In genomic region chr22:22693531-22693884, GRCh38 we compare ENCODE assay signal across 28 cellular contexts. TPM values are rescaled to one million over a fixed set of nuclear protein-coding genes. Genes with fewer than 3 reads are reported as not detected.
DNase-seq lines count a peak whose midpoint lies in the region; ATAC-seq, FAIRE-seq and TF ChIP-seq lines count a peak whose summit lies in the region.
"Had no signal": no experiment of that assay in that cellular context is flagged by ENCODE, and none has a peak within 500 bp of the region (broad histone marks: within the 10 kb centered on the region; RNA-seq: fewer than 3 reads in every experiment).

No MANE protein-coding gene starts in this region.

- H3K36me3 ChIP-seq in liver (ENCODE audit: control insufficient read depth in 4 of 4, insufficient read depth in 3 of 4, low read depth in 1 of 4, low read length in 3 of 4), result no peaks in the 10 kb centered on the region
- no peaks in the 10 kb centered on the region for H3K36me3 ChIP-seq in HepG2 (replicated peaks in 1 of 2; ENCODE audit: control insufficient read depth in 1 of 2, insufficient read depth in 2 of 2, low read length in 2 of 2)
- H3K36me3 ChIP-seq in K562 (ENCODE audit: control insufficient read depth, insufficient read depth, low read length), result no peaks in the 10 kb centered on the region
- H3K36me3 ChIP-seq in mesenchymal stem cell (ENCODE audit: control insufficient read depth in 1 of 2, insufficient read depth in 2 of 2, low read depth in 1 of 2, low read length in 2 of 2), result no peaks in the 10 kb centered on the region
- H3K36me3 ChIP-seq in stomach, result no peaks in the 10 kb centered on the region
- H3K36me3 ChIP-seq: lower lobe of right lung, SJCRH30, tibial artery, WERI-Rb-1 had no signal

- H2AFZ ChIP-seq in HepG2 (ENCODE audit: low read length) (no peak overlapping the region), K562 (ENCODE audit: low read depth, low read length) (no peak overlapping the region), mesenchymal stem cell (ENCODE audit: low read depth, low read length) (no peak overlapping the region)
- H2AFZ ChIP-seq: parathyroid adenoma had no signal

- no peak for FAIRE-seq in HepG2 (lab: Jason Lieb, UNC)
- FAIRE-seq in K562 (lab: Jason Lieb, UNC), result no peak
- FAIRE-seq: astrocyte had no signal

- no peak overlapping the region for H2BK15ac ChIP-seq in mesenchymal stem cell (ENCODE audit: low read depth, poor library complexity, severe bottlenecking)

- no peaks in the 10 kb centered on the region for H3K9me1 ChIP-seq in K562 (ENCODE audit: control insufficient read depth, insufficient read depth, low read length)

- TF ChIP-seq POLR2A in HepG2 (IDR thresholded peaks at IDR 0.05; ENCODE audit: insufficient read depth in 1 of 2, low read depth in 2 of 2, low read length in 2 of 2), result no peak
- TF ChIP-seq POLR2A in K562 (conservative IDR thresholded peaks at IDR 0.05), result no peak
- no peak for TF ChIP-seq POLR2A in stomach (IDR thresholded peaks at IDR 0.05)

- no peak overlapping the region for H3K4me3 ChIP-seq in liver (ENCODE audit: low read depth in 1 of 3, low read length in 3 of 3)
- H3K4me3 ChIP-seq in HepG2 (replicated peaks in 1 of 3; ENCODE audit: insufficient read depth in 1 of 3, low read depth in 2 of 3, low read length in 3 of 3), result no peak overlapping the region
- H3K4me3 ChIP-seq in K562, result no peak overlapping the region
- no peak overlapping the region for H3K4me3 ChIP-seq in mesenchymal stem cell (ENCODE audit: insufficient read depth in 1 of 2, low read depth in 1 of 2, low read length in 2 of 2)
- H3K4me3 ChIP-seq in stomach, result no peak overlapping the region
- H3K4me3 ChIP-seq: lower lobe of right lung, SJCRH30, tibial artery had no signal

- no peak overlapping the region for H2BK5ac ChIP-seq in mesenchymal stem cell (ENCODE audit: low read depth, low read length, poor library complexity, severe bottlenecking)

- no peaks in the 10 kb centered on the region for H3K79me2 ChIP-seq in HepG2 (ENCODE audit: insufficient read depth, low read length)
- H3K79me2 ChIP-seq in K562 (ENCODE audit: control insufficient read depth, insufficient read depth, low read length), result no peaks in the 10 kb centered on the region
- H3K79me2 ChIP-seq: parathyroid adenoma had no signal

- no peaks in the 10 kb centered on the region for H4K20me1 ChIP-seq in HepG2 (ENCODE audit: insufficient read depth, low read length)
- H4K20me1 ChIP-seq in K562 (replicated peaks; ENCODE audit: control insufficient read depth, insufficient read depth, low read length), result peaks cover 13% of the 10 kb centered on the region

- TF ChIP-seq EP300 in HepG2 (IDR thresholded peaks at IDR 0.05; ENCODE audit: low read depth in 2 of 2, low read length in 2 of 2) (no peak), HepG2 (CRISPR knock-in tag; IDR thresholded peaks at IDR 0.05; ENCODE audit: borderline replicate concordance) (no peak), K562 (IDR thresholded peaks at IDR 0.05; ENCODE audit: low read length) (no peak), stomach (IDR thresholded peaks at IDR 0.05) (no peak)

- intact Hi-C loops in HepG2 (cut with micrococcal nuclease; ENCODE audit: unreplicated experiment) (no loop called here), K562 (cut with micrococcal nuclease) (loop anchor here (1.0 to 5.0 kb wide), 2 partner anchors 46 to 191 kb away; no protein-coding TSS in a partner anchor), stomach (cut with DNase I; ENCODE audit: low total_unique reads) (no loop called here), left cardiac atrium (cut with DNase I) (no loop called here)

- H2AK5ac ChIP-seq in mesenchymal stem cell (ENCODE audit: low read length, severe bottlenecking), result no peak overlapping the region

- H4K8ac ChIP-seq in mesenchymal stem cell (ENCODE audit: low read length), result no peak overlapping the region

- DNase-seq in HepG2 (ENCODE audit: low spot score), result no peak
- DNase-seq in K562 (ENCODE audit: extremely low read depth in 1 of 4, low spot score in 3 of 4), result no peak
- no peak for DNase-seq in mesenchymal stem cell
- no peak for DNase-seq in stomach
- no peak for DNase-seq in left cardiac atrium
- DNase-seq in substantia nigra (lab: John Stamatoyannopoulos, UW), result no peak
- DNase-seq: caudate nucleus, cortex of kidney, lower lobe of right lung, NCI-H1694, NCI-H446, NCI-H748 treated with DMSO at 0.1 percent for 48 hours, SW 1271 had no signal

- no peak overlapping the region for H3K18ac ChIP-seq in mesenchymal stem cell (ENCODE audit: low read depth in 1 of 2, low read length in 2 of 2)

- H2BK120ac ChIP-seq in mesenchymal stem cell (ENCODE audit: low read depth, low read length), result no peak overlapping the region

- peaks cover 12 to 26% (median 23%) of the 10 kb centered on the region in 4 donors for H3K4me1 ChIP-seq in liver (ENCODE audit: control insufficient read depth in 4 of 4, insufficient read depth in 4 of 4, low read length in 3 of 4)
- H3K4me1 ChIP-seq in HepG2 (ENCODE audit: insufficient read depth, low read length), result peaks cover 13% of the 10 kb centered on the region
- no peaks in the 10 kb centered on the region for H3K4me1 ChIP-seq in K562 (replicated peaks in 1 of 2; ENCODE audit: control insufficient read depth in 2 of 2, insufficient read depth in 2 of 2, low read length in 2 of 2)
- H3K4me1 ChIP-seq in mesenchymal stem cell (ENCODE audit: control insufficient read depth, insufficient read depth, low read depth, low read length), result peaks cover 13% of the 10 kb centered on the region
- H3K4me1 ChIP-seq in stomach, result peaks cover 7 to 22% (median 13%) of the 10 kb centered on the region in 4 donors
- H3K4me1 ChIP-seq: parathyroid adenoma, SJCRH30, tibial artery had no signal

- peak overlapping the region; percentile 83 to 86 for H3K27ac ChIP-seq in liver (ENCODE audit: low read depth in 1 of 2, low read length in 2 of 2)
- no peak overlapping the region for H3K27ac ChIP-seq in HepG2 (ENCODE audit: extremely low read length, insufficient read depth, low read length)
- no peak overlapping the region for H3K27ac ChIP-seq in K562 (ENCODE audit: extremely low read depth, low read depth, low read length)
- peak overlapping the region; percentile 1 for H3K27ac ChIP-seq in mesenchymal stem cell (ENCODE audit: low read length, poor library complexity, severe bottlenecking)
- peak overlapping the region in 3 of 5 donors; percentile 5 to 50 (median 5) for H3K27ac ChIP-seq in stomach
- H3K27ac ChIP-seq in substantia nigra (ENCODE audit: low read depth, low read length, poor library complexity, severe bottlenecking), result no peak overlapping the region
- H3K27ac ChIP-seq: lower lobe of right lung, parathyroid adenoma, SJCRH30, tibial artery, WERI-Rb-1 had no signal

- WGBS in liver, result 56% methylated on average over 2 of the region's 2 CpGs
- 6% methylated on average over 2 of the region's 2 CpGs for WGBS in HepG2 (ENCODE audit: low lambda C conversion rate)
- 0% methylated on average over 2 of the region's 2 CpGs for WGBS in K562 (ENCODE audit: insufficient coverage, low coverage, missing lambda C conversion rate)
- WGBS in mesenchymal stem cell, result 21% methylated on average over 1 of the region's 2 CpGs
- WGBS in stomach, 5 donors, result 36 to 70% (median 49%) methylated on average over 2 of the region's 2 CpGs

- POLR2A ChIA-PET in HepG2 (lab: Yijun Ruan, JAX) (no interaction called here), K562 (lab: Yijun Ruan, JAX) (interaction anchor here (0.6 to 10.8 kb wide), 11 partner anchors 8 to 281 kb away, joined by 3 to 122 read pairs (median 5); no protein-coding TSS in a partner anchor)

- no TSS peak for BruUV-seq in HepG2 (replicated peaks; lab: Mats Ljungman, UMichigan)
- BruUV-seq in K562 (replicated peaks; lab: Mats Ljungman, UMichigan), result no TSS peak

- no peak; the same call in 2 of the 3 replicates for ATAC-seq in HepG2
- ATAC-seq in K562, result no peak
- no peak for ATAC-seq in HG02571 (IDR thresholded peaks at IDR 0.05; ENCODE audit: unreplicated experiment)
- no peak for ATAC-seq in left cardiac atrium

- H3K79me1 ChIP-seq in mesenchymal stem cell (replicated peaks; ENCODE audit: low read length, poor library complexity, severe bottlenecking), result no peaks in the 10 kb centered on the region

- H4K91ac ChIP-seq in mesenchymal stem cell (ENCODE audit: low read length), result no peak overlapping the region

- TF ChIP-seq CTCF in liver (IDR thresholded peaks at IDR 0.05; ENCODE audit: low read depth, low read length, missing input control) (no peak), HepG2 (CRISPR knock-in tag; IDR thresholded peaks at IDR 0.05) (no peak), K562 (IDR thresholded peaks at IDR 0.05 in 2 of 3, conservative IDR thresholded peaks at IDR 0.05 in 1 of 3; ENCODE audit: insufficient read depth in 2 of 3, low read depth in 1 of 3, low read length in 3 of 3) (no peak), stomach (IDR thresholded peaks at IDR 0.05) (no peak)

- in situ Hi-C loops in HepG2 (cut with HindIII; ENCODE audit: extremely low pct_ligation_motif_present, low pct_unique_long_range_greater_than_20kb) (no loop called here), K562 (cut with MboI) (loop anchor here (5.0 to 25.0 kb wide), 2 partner anchors 231 to 1406 kb away; no protein-coding TSS in a partner anchor)

- H3K4me2 ChIP-seq in HepG2 (ENCODE audit: low read depth, low read length) (no peak overlapping the region), K562 (ENCODE audit: insufficient read depth, low read length) (no peak overlapping the region), mesenchymal stem cell (ENCODE audit: low read length, poor library complexity, severe bottlenecking) (no peak overlapping the region)

- H3K27me3 ChIP-seq in liver (ENCODE audit: control insufficient read depth in 4 of 4, insufficient read depth in 4 of 4, low read length in 3 of 4) (no peaks in the 10 kb centered on the region), HepG2 (ENCODE audit: control insufficient read depth in 1 of 2, insufficient read depth in 2 of 2, low read length in 2 of 2) (peaks cover 2 to 4% of the 10 kb centered on the region in 2 experiments; a peak in 1 of 5 replicates), K562 (ENCODE audit: control insufficient read depth in 2 of 2, insufficient read depth in 2 of 2, low read length in 2 of 2) (peaks cover 0 to 33% of the 10 kb centered on the region in 2 experiments; a peak in 3 of 5 replicates), mesenchymal stem cell (ENCODE audit: control insufficient read depth in 1 of 2, insufficient read depth in 1 of 2, low read length in 2 of 2) (no peaks in the 10 kb centered on the region), stomach (no peaks in the 10 kb centered on the region)
- H3K27me3 ChIP-seq: SJCRH30, tibial artery had no signal

- no peak overlapping the region for H3K23ac ChIP-seq in mesenchymal stem cell (ENCODE audit: low read length in 2 of 2)

- H3K9ac ChIP-seq in liver (ENCODE audit: low read depth in 1 of 2, low read length in 2 of 2) (no peak overlapping the region), HepG2 (ENCODE audit: insufficient read depth, low read depth, low read length) (no peak overlapping the region), K562 (ENCODE audit: insufficient read depth in 1 of 2, low read depth in 2 of 2, low read length in 2 of 2) (no peak overlapping the region), mesenchymal stem cell (ENCODE audit: low read length) (no peak overlapping the region)
- H3K9ac ChIP-seq: parathyroid adenoma had no signal

- no peak overlapping the region for H3K14ac ChIP-seq in mesenchymal stem cell (ENCODE audit: low read length in 2 of 2)

- no peak for TF ChIP-seq RAD21 in liver (IDR thresholded peaks at IDR 0.05)
- TF ChIP-seq RAD21 in HepG2 (CRISPR knock-in tag; IDR thresholded peaks at IDR 0.05), result no peak
- TF ChIP-seq RAD21 in K562 (CRISPR knock-in tag; conservative IDR thresholded peaks at IDR 0.05 in 1 of 2, IDR thresholded peaks at IDR 0.05 in 1 of 2), result no peak

- no peak overlapping the region for H2BK12ac ChIP-seq in mesenchymal stem cell (ENCODE audit: low read length in 2 of 2)

- H3K4ac ChIP-seq in mesenchymal stem cell (ENCODE audit: low read depth in 1 of 2, low read length in 2 of 2), result no peak overlapping the region

- H3K9me3 ChIP-seq in liver (ENCODE audit: control insufficient read depth in 4 of 4, low read length in 3 of 4) (no peaks in the 10 kb centered on the region), HepG2 (ENCODE audit: low read length) (no peaks in the 10 kb centered on the region), K562 (replicated peaks; ENCODE audit: control insufficient read depth, insufficient read depth, low read depth, low read length) (no peaks in the 10 kb centered on the region), mesenchymal stem cell (ENCODE audit: control insufficient read depth, low read length) (no peaks in the 10 kb centered on the region), stomach (no peaks in the 10 kb centered on the region)
- H3K9me3 ChIP-seq: lower lobe of right lung, SJCRH30, tibial artery had no signal

- CTCF ChIA-PET in HepG2 (lab: Yijun Ruan, JAX; ENCODE audit: low intra/inter-chr PET ratio, low total read pairs) (interaction anchor here (0.7 to 1.2 kb wide), 2 partner anchors 27 to 55 kb away, joined by 3 to 5 read pairs; no protein-coding TSS in a partner anchor), K562 (lab: Yijun Ruan, JAX; ENCODE audit: low intra/inter-chr PET ratio) (interaction anchor here (0.6 to 8.3 kb wide), 18 partner anchors 13 to 543 kb away, joined by 3 to 78 read pairs (median 4); partner anchors contain the start of gene PRAME)

RNA-seq across cellular contexts. Expression of gene GGTLC2, which starts 49.1 kb away (rescaled TPM):
- total RNA-seq in liver (not detected), HepG2 (2016; rRNA removed; fragmentation: Illumina TruSeq; extraction: Trizol) (not detected in 2 replicates), K562 (2014; rRNA removed) (not detected in 2 replicates), K562 (2014; rRNA removed; fragmentation: Illumina TruSeq; extraction: Trizol) (not detected in 2 replicates), K562 (2015; rRNA removed; fragmentation: Illumina TruSeq; extraction: Trizol) (not detected in 2 replicates), K562 (2021) (not detected in 2 replicates), stomach (not detected), left cardiac atrium (not detected)
- polyA plus RNA-seq in liver (not detected), HepG2 (2011; rRNA removed) (not detected in 2 replicates), K562 (2011; rRNA removed) (not detected in 2 replicates), K562 (2014; fragmentation: Illumina TruSeq; extraction: Trizol) (not detected in 2 replicates), K562 (2014; fragmentation: Nextera tagmentation; extraction: Ambion mirVana) (not detected), K562 (2014; rRNA removed) (not detected in 2 replicates), stomach (not detected)
- not detected in 2 replicates for total RNA-seq in HepG2 (2016; cell fraction: cytosol; rRNA removed; fragmentation: Illumina TruSeq; extraction: Trizol; ENCODE audit: low read depth)
- total RNA-seq in HepG2 (2016; cell fraction: insoluble cytoplasmic fraction; rRNA removed; fragmentation: Illumina TruSeq; extraction: Trizol), result not detected in 2 replicates
- not detected in 2 replicates for total RNA-seq in HepG2 (2016; cell fraction: membrane; rRNA removed; fragmentation: Illumina TruSeq; extraction: Trizol)
- not detected in 2 replicates for total RNA-seq in HepG2 (2016; cell fraction: nucleus; rRNA removed; fragmentation: Illumina TruSeq; extraction: Trizol)
- polyA plus RNA-seq in HepG2 (2011; cell fraction: cytosol; rRNA removed), result 0.06 and 0.07 TPM in 2 replicates
- 0.43 TPM in 1 of 2 replicates, not detected in the other for polyA plus RNA-seq in HepG2 (2011; cell fraction: nucleus; rRNA removed)
- not detected in 2 replicates for polyA plus RNA-seq in HepG2 (2012)
- not detected in 2 replicates for polyA plus RNA-seq in HepG2 (2016; cell fraction: cytosol; fragmentation: Illumina TruSeq; extraction: Trizol; ENCODE audit: low read depth)
- not detected in 2 replicates for polyA plus RNA-seq in HepG2 (2016; cell fraction: insoluble cytoplasmic fraction; fragmentation: Illumina TruSeq; extraction: Trizol; ENCODE audit: low read depth)
- not detected in 2 replicates for polyA plus RNA-seq in HepG2 (2016; cell fraction: membrane; fragmentation: Illumina TruSeq; extraction: Trizol; ENCODE audit: low read depth)
- polyA plus RNA-seq in HepG2 (2016; cell fraction: nucleus; fragmentation: Illumina TruSeq; extraction: Trizol; ENCODE audit: insufficient read depth, low read depth), result not detected in 2 replicates
- polyA minus RNA-seq in HepG2 (2011; rRNA and poly(A)+ RNA removed; ENCODE audit: low replicate concordance), result not detected in 2 replicates
- polyA minus RNA-seq in HepG2 (2011; cell fraction: cytosol; rRNA and poly(A)+ RNA removed), result not detected in 2 replicates
- polyA minus RNA-seq in HepG2 (2011; cell fraction: nucleus; rRNA and poly(A)+ RNA removed), result not detected in 2 replicates
- total RNA-seq in K562 (2011; cell fraction: chromatin; rRNA removed; ENCODE audit: low replicate concordance), result not detected in 2 replicates
- total RNA-seq in K562 (2011; cell fraction: nucleolus; rRNA removed), result not detected in 2 replicates
- total RNA-seq in K562 (2011; cell fraction: nucleoplasm; rRNA removed), result not detected in 2 replicates
- polyA plus RNA-seq in K562 (2011; cell fraction: cytosol; rRNA removed), result not detected in 2 replicates
- not detected in 2 replicates for polyA plus RNA-seq in K562 (2011; cell fraction: nucleus; rRNA removed)
- not detected in 2 replicates for polyA plus RNA-seq in K562 (2012)
- not detected in 2 replicates for polyA minus RNA-seq in K562 (2011; rRNA and poly(A)+ RNA removed)
- polyA minus RNA-seq in K562 (2011; cell fraction: cytosol; rRNA and poly(A)+ RNA removed), result not detected in 2 replicates
- not detected in 2 replicates for polyA minus RNA-seq in K562 (2011; cell fraction: nucleus; rRNA and poly(A)+ RNA removed)
- polyA plus RNA-seq in mesenchymal stem cell (2013, experiment 1 of 2), result not detected
- not detected for polyA plus RNA-seq in mesenchymal stem cell (2013, experiment 2 of 2)
- total RNA-seq: A673; astrocyte; CD8-positive, alpha-beta memory T cell; epithelial cell of proximal tubule; G401; glomerular endothelial cell; IMR-90; mucosa of gallbladder; RPMI7951; SJCRH30 had no signal
- polyA plus RNA-seq: CD8-positive, alpha-beta memory T cell had no signal

Comparison
In these comparisons a context has a peak if more than half of its experiments do, and no peak if none do; other contexts are left out.
1. H3K27ac ChIP-seq: peak in liver (2 of 2), mesenchymal stem cell (single experiment) and stomach (3 of 5); none in HepG2 (single experiment), K562 (single experiment) and substantia nigra (single experiment).